In genomic region chr11:130709531-130709930, GRCh38 we compare ENCODE assay signal across 21 cellular contexts.
"Had no signal": no experiment of that assay in that cellular context is flagged by ENCODE, and none has a peak within 500 bp of the region (broad histone marks: within the 10 kb centered on the region; RNA-seq: fewer than 3 reads in every experiment).

No MANE protein-coding gene starts in this region.

- ATAC-seq: esophagus mucosa; lower lobe of right lung; naive thymus-derived CD8-positive, alpha-beta T cell; stimulated activated naive CD8-positive, alpha-beta T cell treated with anti-CD3 and anti-CD28 coated beads, Interleukin-15, Interleukin-2, amounts not matched to agents 100 U/mL and 50 U/mL, for 24 hours; upper lobe of right lung had no signal

- H3K4me2 ChIP-seq: smooth muscle cell had no signal

- H3K36me3 ChIP-seq: lower lobe of right lung, prostate gland, right atrium auricular region, thoracic aorta, tibial nerve, upper lobe of right lung, uterus had no signal

- H3K4me1 ChIP-seq: lower lobe of right lung, prostate gland, right atrium auricular region, tibial nerve, uterus had no signal

- H3K36me3 Mint-ChIP-seq: naive thymus-derived CD8-positive, alpha-beta T cell had no signal

- H3K27ac Mint-ChIP-seq: naive thymus-derived CD8-positive, alpha-beta T cell had no signal

- H3K27ac ChIP-seq: epithelial cell of prostate, lower lobe of right lung, prostate gland, right atrium auricular region, thoracic aorta, tibial nerve, upper lobe of right lung, uterus had no signal

- H3K4me3 Mint-ChIP-seq: naive thymus-derived CD8-positive, alpha-beta T cell had no signal

- H3K9me3 ChIP-seq: lower lobe of right lung, prostate gland, right atrium auricular region, thoracic aorta, upper lobe of right lung, uterus had no signal

- DNase-seq: cerebellar nuclear complex; dorsolateral prefrontal cortex; effector CD4-positive, alpha-beta T cell; left ventricle myocardium superior; lower lobe of right lung; naive thymus-derived CD8-positive, alpha-beta T cell; stimulated activated CD4-positive, alpha-beta T cell treated with anti-CD3 and anti-CD28 coated beads, Interleukin-12 subunit alpha, Interleukin-12 subunit beta, amount 100 ng/mL, for 4 hours; stimulated activated CD4-positive, alpha-beta T cell treated with anti-CD3 and anti-CD28 coated beads, Interleukin-1b, Interleukin-23, amount 100 ng/mL, for 48 hours; stimulated activated CD4-positive, alpha-beta T cell treated with anti-CD3 and anti-CD28 coated beads, Interleukin-4, amount 100 ng/mL, for 1 hour; stimulated activated CD8-positive, alpha-beta memory T cell treated with anti-CD3 and anti-CD28 coated beads, Interleukin-4, amount 100 ng/mL, for 48 hours; stimulated activated naive CD8-positive, alpha-beta T cell treated with anti-CD3 and anti-CD28 coated beads, Interleukin-15, Interleukin-2, amounts not matched to agents 100 U/mL and 50 U/mL, for 24 hours; substantia nigra; upper lobe of right lung; uterus had no signal

- H3K4me3 ChIP-seq: dorsolateral prefrontal cortex, lower lobe of right lung, prostate gland, right atrium auricular region, smooth muscle cell, thoracic aorta, tibial nerve, upper lobe of right lung, uterus had no signal

- H3K27me3 ChIP-seq: right atrium auricular region, tibial nerve, upper lobe of right lung, uterus had no signal
